Comparison of ENCODE assay signal across 8 cellular contexts in the genomic region with DNA sequence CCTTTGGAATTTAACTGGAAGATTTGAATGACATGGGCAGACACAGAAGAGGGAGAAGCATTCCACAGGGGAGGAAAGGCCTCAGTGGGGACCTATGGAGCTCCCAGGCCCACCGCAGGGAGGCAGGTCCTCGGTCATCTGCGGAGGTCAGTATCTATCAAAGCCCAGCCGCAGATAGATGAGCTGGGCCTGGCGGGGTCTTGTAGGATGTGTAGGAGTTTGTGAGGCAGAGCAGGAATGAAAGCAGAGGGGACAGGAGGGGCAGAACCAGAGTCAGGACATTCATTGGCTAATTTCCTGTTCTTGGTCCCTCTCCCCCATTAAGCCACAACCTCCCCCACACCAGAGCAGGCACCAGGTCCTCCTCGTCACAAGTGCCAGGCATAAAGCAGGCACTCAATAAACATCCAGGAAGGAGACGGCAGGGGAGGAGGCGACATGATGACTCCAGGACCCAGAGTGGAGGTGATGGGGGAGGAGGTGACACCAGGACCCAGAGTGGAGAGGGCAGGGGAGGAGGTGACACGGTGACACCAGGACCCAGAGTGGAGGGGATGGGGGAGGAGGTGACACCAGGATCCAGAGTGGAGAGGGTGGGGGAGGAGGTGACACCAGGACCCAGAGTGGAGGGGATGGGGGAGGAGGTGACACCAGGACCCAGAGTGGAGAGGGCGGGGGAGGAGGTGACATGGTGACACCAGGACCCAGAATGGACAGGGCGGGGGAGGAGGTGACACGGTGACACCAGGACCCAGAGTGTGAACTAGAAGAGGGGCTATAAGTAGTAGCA.
A peak's percentile ranks its signal among the peaks of the same experiment; 100 is the strongest.
DNase-seq lines count a peak whose midpoint lies in the region; ATAC-seq and FAIRE-seq lines count a peak whose summit lies in the region.

No MANE protein-coding gene starts in this region.

- H3K4me1 Mint-ChIP-seq in T-helper 1 cell treated with Interleukin-12 subunit alpha and Interleukin-12 subunit beta and Interleukin-4 antibody, amounts not matched to agents 30 μg/mL and 1 μg/mL, for 36 hours (ENCODE audit: low read depth), result peaks cover 32% of the 10 kb centered on the region

- no peak for FAIRE-seq in small intestine (lab: Jason Lieb, UNC)

- H3K9ac ChIP-seq in duodenal mucosa (ENCODE audit: low read depth in 1 of 2, low read length in 2 of 2), result no peak overlapping the region

- H3K36me3 Mint-ChIP-seq in T-helper 1 cell treated with Interleukin-12 subunit alpha and Interleukin-12 subunit beta and Interleukin-4 antibody, amounts not matched to agents 30 μg/mL and 1 μg/mL, for 36 hours (ENCODE audit: low read depth), result peaks cover 7% of the 10 kb centered on the region

- peak overlapping the region; percentile 99 for H3K27ac Mint-ChIP-seq in T-helper 1 cell treated with Interleukin-12 subunit alpha and Interleukin-12 subunit beta and Interleukin-4 antibody, amounts not matched to agents 30 μg/mL and 1 μg/mL, for 36 hours

- peak; percentile 37 for DNase-seq in ELF-1 (ENCODE audit: low read depth, low spot score)
- DNase-seq in small intestine, result no peak
- no peak for DNase-seq in DMS53 (lab: John Stamatoyannopoulos, UW)
- DNase-seq in SKM-1 (lab: John Stamatoyannopoulos, UW; ENCODE audit: unreplicated experiment), result no peak
- no peak for DNase-seq in DMS114 treated with DMSO at 0.1 percent for 48 hours (lab: John Stamatoyannopoulos, UW; ENCODE audit: unreplicated experiment)

- ATAC-seq in GM18907 (IDR thresholded peaks at IDR 0.05; ENCODE audit: unreplicated experiment), result no peak

- no peaks in the 10 kb centered on the region for H3K9me3 Mint-ChIP-seq in T-helper 1 cell treated with Interleukin-12 subunit alpha and Interleukin-12 subunit beta and Interleukin-4 antibody, amounts not matched to agents 30 μg/mL and 1 μg/mL, for 36 hours

- 88 to 96% (median 88%) methylated on average over 10 to 12 of the region's 12 CpGs for WGBS in small intestine, 3 donors

- H3K27ac ChIP-seq in duodenal mucosa (ENCODE audit: low read depth, low read length) (peak overlapping the region; percentile 71), small intestine (ENCODE audit: low read depth in 1 of 2, low read length in 1 of 2) (peak overlapping the region; percentile 34 to 89)

- H3K4me1 ChIP-seq in duodenal mucosa (ENCODE audit: control insufficient read depth in 1 of 2, insufficient read depth in 2 of 2, low read length in 2 of 2) (peaks cover 12 to 23% of the 10 kb centered on the region in 2 donors), small intestine (ENCODE audit: control insufficient read depth in 2 of 2, insufficient read depth in 1 of 2, low read depth in 1 of 2, low read length in 1 of 2) (peaks cover 1 to 13% of the 10 kb centered on the region in 2 donors)

- peak overlapping the region; percentile 37 for H3K4me3 Mint-ChIP-seq in T-helper 1 cell treated with Interleukin-12 subunit alpha and Interleukin-12 subunit beta and Interleukin-4 antibody, amounts not matched to agents 30 μg/mL and 1 μg/mL, for 36 hours

- no peaks in the 10 kb centered on the region for H3K27me3 Mint-ChIP-seq in T-helper 1 cell treated with Interleukin-12 subunit alpha and Interleukin-12 subunit beta and Interleukin-4 antibody, amounts not matched to agents 30 μg/mL and 1 μg/mL, for 36 hours (ENCODE audit: low read depth)

- H3K4me3 ChIP-seq in duodenal mucosa (ENCODE audit: low read depth in 1 of 2, low read length in 2 of 2) (no peak overlapping the region), small intestine (ENCODE audit: low read depth in 1 of 2, low read length in 2 of 2) (no peak overlapping the region)

- peaks cover 0 to 9% of the 10 kb centered on the region in 2 donors for H3K36me3 ChIP-seq in duodenal mucosa (ENCODE audit: control insufficient read depth in 1 of 2, insufficient read depth in 2 of 2, low read length in 2 of 2)
- no peaks in the 10 kb centered on the region for H3K36me3 ChIP-seq in small intestine (ENCODE audit: control insufficient read depth in 2 of 2, insufficient read depth in 2 of 2, low read length in 2 of 2)

- no peaks in the 10 kb centered on the region for H3K9me3 ChIP-seq in duodenal mucosa (ENCODE audit: control insufficient read depth in 1 of 2, low read length in 2 of 2)
- no peaks in the 10 kb centered on the region for H3K9me3 ChIP-seq in small intestine (ENCODE audit: control insufficient read depth, low read depth)

- H3K27me3 ChIP-seq in duodenal mucosa (ENCODE audit: control insufficient read depth in 1 of 2, insufficient read depth in 2 of 2, low read length in 2 of 2), result no peaks in the 10 kb centered on the region
- H3K27me3 ChIP-seq in small intestine (ENCODE audit: control insufficient read depth in 2 of 2, insufficient read depth in 2 of 2, low read length in 2 of 2), result no peaks in the 10 kb centered on the region
